In genomic region chr13:31042501-31043165, GRCh38 we compare ENCODE assay signal across 2 cellular contexts.
TF ChIP-seq lines count a peak whose summit lies in the region.

No MANE protein-coding gene starts in this region.

TF ChIP-seq in GM12891, 5 proteins besides CTCF, POLR2A, EP300 and RAD21:
- no peak for TF ChIP-seq PAX5 (IDR thresholded peaks at IDR 0.05; ENCODE audit: insufficient read depth, low read length, severe bottlenecking)
- no peak for TF ChIP-seq SPI1 (IDR thresholded peaks at IDR 0.05; ENCODE audit: low read depth, low read length)
- TF ChIP-seq POLR2AphosphoS5 (IDR thresholded peaks at IDR 0.05; ENCODE audit: low read depth, low read length), result no peak
- TF ChIP-seq TAF1 (IDR thresholded peaks at IDR 0.05; ENCODE audit: low read depth, low read length), result no peak
- TF ChIP-seq POU2F2 (IDR thresholded peaks at IDR 0.05; ENCODE audit: low read depth, low read length), result no peak

TF ChIP-seq in H1, 55 proteins besides CTCF, POLR2A, EP300 and RAD21:
- no peak for TF ChIP-seq MAFK (IDR thresholded peaks at IDR 0.05; ENCODE audit: low read depth, low read length)
- no peak for TF ChIP-seq SIN3A (conservative IDR thresholded peaks at IDR 0.05 in 1 of 2, IDR thresholded peaks at IDR 0.05 in 1 of 2; ENCODE audit: low read depth in 1 of 2, low read length in 2 of 2)
- TF ChIP-seq NANOG (IDR thresholded peaks at IDR 0.05; ENCODE audit: insufficient read depth, low read depth, low read length, poor library complexity, severe bottlenecking), result no peak
- TF ChIP-seq FOSL1 (IDR thresholded peaks at IDR 0.05; ENCODE audit: insufficient read depth, low read depth, low read length), result no peak
- TF ChIP-seq GABPA (IDR thresholded peaks at IDR 0.05; ENCODE audit: borderline replicate concordance, insufficient read depth, low read length), result no peak
- no peak for TF ChIP-seq JUND (IDR thresholded peaks at IDR 0.05; ENCODE audit: low read length)
- no peak for TF ChIP-seq SP1 (IDR thresholded peaks at IDR 0.05; ENCODE audit: low read depth, low read length)
- TF ChIP-seq BACH1 (IDR thresholded peaks at IDR 0.05; ENCODE audit: low read length), result no peak
- TF ChIP-seq HDAC6 (IDR thresholded peaks at IDR 0.05; ENCODE audit: low read depth, low read length), result no peak
- TF ChIP-seq, protein P1, sequence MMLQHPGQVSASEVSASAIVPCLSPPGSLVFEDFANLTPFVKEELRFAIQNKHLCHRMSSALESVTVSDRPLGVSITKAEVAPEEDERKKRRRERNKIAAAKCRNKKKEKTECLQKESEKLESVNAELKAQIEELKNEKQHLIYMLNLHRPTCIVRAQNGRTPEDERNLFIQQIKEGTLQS (IDR thresholded peaks at IDR 0.05; ENCODE audit: insufficient read depth, low read depth, low read length), result no peak
- no peak for TF ChIP-seq CTBP2 (IDR thresholded peaks at IDR 0.05; ENCODE audit: borderline replicate concordance, insufficient read depth, insufficient read length, low read length)
- TF ChIP-seq HDAC2 (IDR thresholded peaks at IDR 0.05; ENCODE audit: borderline replicate concordance in 1 of 2, low read depth in 2 of 2, low read length in 2 of 2), result no peak
- TF ChIP-seq E2F6 (IDR thresholded peaks at IDR 0.05), result no peak
